In genomic region chr15:58334803-58335202, GRCh38 we compare ENCODE assay signal across 27 cellular contexts.
"Had no signal": no experiment of that assay in that cellular context is flagged by ENCODE, and none has a peak within 500 bp of the region (broad histone marks: within the 10 kb centered on the region; RNA-seq: fewer than 3 reads in every experiment).

No MANE protein-coding gene starts in this region.

- H3K4me3 Mint-ChIP-seq: activated CD4-positive, alpha-beta memory T cell treated with anti-CD3 and anti-CD28 coated beads for 36 hours; effector memory CD8-positive, alpha-beta T cell; stimulated activated naive B cell treated with anti-CD40 and anti-IgM and Interleukin-4, amounts not matched to agents 10 μg/mL and 1 μg/mL and 100 μg/mL, for 72 hours had no signal

- H3K9me3 ChIP-seq: left lung, lower lobe of right lung, mucosa of descending colon, pancreas, right atrium auricular region, stomach, thyroid gland, upper lobe of right lung had no signal

- FAIRE-seq: astrocyte, endothelial cell of umbilical vein, islet of Langerhans, pancreas had no signal

- H3K27ac Mint-ChIP-seq: activated CD4-positive, alpha-beta memory T cell treated with anti-CD3 and anti-CD28 coated beads for 36 hours; stimulated activated naive B cell treated with anti-CD40 and anti-IgM and Interleukin-4, amounts not matched to agents 10 μg/mL and 1 μg/mL and 100 μg/mL, for 72 hours had no signal

- ATAC-seq: effector memory CD8-positive, alpha-beta T cell; heart right ventricle; left lung; lower lobe of right lung; mucosa of descending colon; pancreas; stimulated activated naive B cell treated with anti-CD40 and anti-IgM and Interleukin-4, amounts not matched to agents 10 μg/mL and 1 μg/mL and 100 μg/mL, for 72 hours; upper lobe of right lung had no signal

- H3K4me2 ChIP-seq: smooth muscle cell had no signal

- H3K27me3 Mint-ChIP-seq: activated CD4-positive, alpha-beta memory T cell treated with anti-CD3 and anti-CD28 coated beads for 36 hours; effector memory CD8-positive, alpha-beta T cell had no signal

- H3K36me3 ChIP-seq: brain microvascular endothelial cell, heart right ventricle, left lung, lower lobe of right lung, pancreas, right atrium auricular region, stomach, thyroid gland, upper lobe of right lung had no signal

- H3K4me3 ChIP-seq: heart right ventricle, left lung, lower lobe of right lung, mucosa of descending colon, pancreas, right atrium auricular region, smooth muscle cell, stomach, thyroid gland, upper lobe of right lung had no signal

- DNase-seq: activated CD4-positive, alpha-beta memory T cell treated with anti-CD3 and anti-CD28 coated beads for 36 hours; activated CD4-positive, alpha-beta T cell treated with anti-CD3 and anti-CD28 coated beads for 48 hours; activated CD8-positive, alpha-beta memory T cell treated with anti-CD3 and anti-CD28 coated beads, Interleukin-2, amount 50 U/mL, for 4 hours; activated gamma-delta T cell treated with Interleukin-2 at 50 U/mL for 16 hours; activated naive CD4-positive, alpha-beta T cell treated with anti-CD3 and anti-CD28 coated beads, Interleukin-2, amount 50 U/mL, for 16 hours; activated T-cell treated with anti-CD3 and anti-CD28 coated beads, Interleukin-2, amount 50 U/mL, for 1 hour; amniotic stem cell; brain microvascular endothelial cell; cortex of kidney; effector memory CD8-positive, alpha-beta T cell; heart right ventricle; left lung; lower lobe of right lung; mucosa of descending colon; stimulated activated CD4-positive, alpha-beta T cell treated with anti-CD3 and anti-CD28 coated beads, Interleukin-1b, Interleukin-23, amount 100 ng/mL, for 48 hours; stimulated activated CD4-positive, alpha-beta T cell treated with anti-CD3 and anti-CD28 coated beads, Interleukin-4, amount 100 ng/mL, for 4 hours; stimulated activated CD8-positive, alpha-beta memory T cell treated with anti-CD3 and anti-CD28 coated beads, Interleukin-4, amount 100 ng/mL, for 48 hours; stimulated activated naive B cell treated with anti-CD40 and anti-IgM and Interleukin-4, amounts not matched to agents 10 μg/mL and 1 μg/mL and 100 μg/mL, for 72 hours; stomach; thyroid gland; upper lobe of right lung had no signal

- H3K27ac ChIP-seq: brain microvascular endothelial cell, heart right ventricle, lower lobe of right lung, pancreas, right atrium auricular region, stomach, upper lobe of right lung had no signal

- H3K27me3 ChIP-seq: brain microvascular endothelial cell, heart right ventricle, left lung, pancreas, right atrium auricular region, stomach, thyroid gland, upper lobe of right lung had no signal

- H3K36me3 Mint-ChIP-seq: activated CD4-positive, alpha-beta memory T cell treated with anti-CD3 and anti-CD28 coated beads for 36 hours had no signal
